ENCODE assay signal across 25 cellular contexts in the genomic region with DNA sequence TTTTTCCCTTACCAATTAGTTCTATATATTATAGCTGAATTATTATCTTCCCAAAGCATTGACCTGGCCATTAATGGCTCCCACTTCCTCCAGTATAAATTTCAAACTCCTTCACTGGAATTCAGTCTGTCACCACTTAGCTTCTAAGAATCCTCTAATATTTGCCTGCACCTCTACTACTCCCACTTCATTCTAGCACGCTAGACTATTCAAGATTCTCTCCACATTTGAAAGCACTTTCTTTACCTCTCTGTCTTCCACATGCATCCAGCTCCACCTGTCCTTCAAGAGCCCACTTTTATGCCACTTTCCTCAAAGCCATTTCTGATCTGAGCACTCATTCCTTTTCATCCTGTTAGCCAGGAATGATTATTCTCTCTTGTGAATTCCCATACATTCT. TPM values are rescaled to one million over a fixed set of nuclear protein-coding genes. Genes with fewer than 3 reads are reported as not detected.
A peak's percentile ranks its signal among the peaks of the same experiment; 100 is the strongest.
DNase-seq lines count a peak whose midpoint lies in the region; ATAC-seq, FAIRE-seq and TF ChIP-seq lines count a peak whose summit lies in the region.
"Had no signal": no experiment of that assay in that cellular context is flagged by ENCODE, and none has a peak within 500 bp of the region (broad histone marks: within the 10 kb centered on the region; RNA-seq: fewer than 3 reads in every experiment).

No MANE protein-coding gene starts in this region.

- no peak overlapping the region for H3K23ac ChIP-seq in neuronal stem cell (ENCODE audit: low read depth, low read length, poor library complexity)

- H3K36me3 Mint-ChIP-seq in astrocyte (ENCODE audit: low read depth, unreplicated experiment): no peaks in the 10 kb centered on the region
- H3K36me3 Mint-ChIP-seq: CD14-positive monocyte; CD8-positive, alpha-beta memory T cell had no signal

- no peak overlapping the region for H3K27ac Mint-ChIP-seq in astrocyte (ENCODE audit: unreplicated experiment)
- H3K27ac Mint-ChIP-seq: CD14-positive monocyte; CD4-positive, alpha-beta T cell; CD8-positive, alpha-beta memory T cell; GM23338; H9; HFFc6 had no signal

- H4K20me1 ChIP-seq in astrocyte (ENCODE audit: insufficient read depth, low read length) (no peaks in the 10 kb centered on the region), osteoblast (ENCODE audit: insufficient read depth, low read length) (no peaks in the 10 kb centered on the region)
- H4K20me1 ChIP-seq: BLaER1 treated with 17β-estradiol and CSF1 and Interleukin-3, amounts not matched to agents 10 nM and 100 nM had no signal

- ATAC-seq in A549 (no peak), HG03520 (IDR thresholded peaks at IDR 0.05; ENCODE audit: unreplicated experiment) (no peak), GM18909 (IDR thresholded peaks at IDR 0.05; ENCODE audit: poor library complexity, unreplicated experiment) (no peak)
- ATAC-seq: GM23338, HCT116 had no signal

- WGBS in A549 (ENCODE audit: missing lambda C conversion rate): 98% methylated on average over 1 of the region's 1 CpG
- WGBS in neuronal stem cell (ENCODE audit: extremely low coverage in 2 of 2, insufficient read length in 2 of 2, insufficient replicate concordance in 1 of 2), 2 donors: no CpG with 5 or more reads among the region's 1 CpG

- H3K4me3 ChIP-seq in A549 (no peak overlapping the region), HEK293 (ENCODE audit: low read depth, low read length) (no peak overlapping the region), astrocyte (ENCODE audit: insufficient read depth, low read depth, low read length) (no peak overlapping the region), osteoblast (ENCODE audit: insufficient read depth, low read length) (no peak overlapping the region), neuronal stem cell (ENCODE audit: low read length in 2 of 2) (no peak overlapping the region)
- H3K4me3 ChIP-seq: BLaER1 treated with 17β-estradiol and CSF1 and Interleukin-3, amounts not matched to agents 10 nM and 100 nM; GM23338 had no signal

- H2BK12ac ChIP-seq in neuronal stem cell (ENCODE audit: low read length): no peak overlapping the region

- H3K27ac ChIP-seq in A549 (no peak overlapping the region), HEK293 (ENCODE audit: extremely low read depth, low read depth, low read length) (no peak overlapping the region), astrocyte (ENCODE audit: low read depth, low read length) (no peak overlapping the region), osteoblast (ENCODE audit: low read depth, low read length) (no peak overlapping the region), neuronal stem cell (replicated peaks; ENCODE audit: low read length) (no peak overlapping the region)
- H3K27ac ChIP-seq: BLaER1 treated with 17β-estradiol and CSF1 and Interleukin-3, amounts not matched to agents 10 nM and 100 nM had no signal

- TF ChIP-seq POLR2A in A549 (IDR thresholded peaks at IDR 0.05; ENCODE audit: low read length): no peak

- H3K4me2 ChIP-seq in A549 (no peak overlapping the region), astrocyte (ENCODE audit: low read length) (no peak overlapping the region), osteoblast (ENCODE audit: insufficient read depth, low read length) (no peak overlapping the region), neuronal stem cell (ENCODE audit: insufficient read depth, low read length, poor library complexity, severe bottlenecking) (no peak overlapping the region)
- H3K4me2 ChIP-seq: BLaER1 treated with 17β-estradiol and CSF1 and Interleukin-3, amounts not matched to agents 10 nM and 100 nM; GM23338 had no signal

- POLR2A ChIA-PET in A549 (lab: Yijun Ruan, JAX) (no interaction called here), HEK293 (lab: Yijun Ruan, JAX) (no interaction called here)

- no peak for TF ChIP-seq RAD21 in A549 (conservative IDR thresholded peaks at IDR 0.05 in 1 of 2, IDR thresholded peaks at IDR 0.05 in 1 of 2)

- no peak overlapping the region for H2BK5ac ChIP-seq in neuronal stem cell (ENCODE audit: low read length)

- H3K4ac ChIP-seq in neuronal stem cell (ENCODE audit: low read length): no peak overlapping the region

- DNase-seq in A549 (ENCODE audit: low read depth in 1 of 2, low spot score in 1 of 2): no peak
- no peak for DNase-seq in astrocyte (ENCODE audit: low read depth)
- peak; percentile 4 for DNase-seq in osteoblast (ENCODE audit: insufficient read length, low spot score, missing footprints)
- DNase-seq in RPMI8226: no peak
- DNase-seq in neuronal stem cell (ENCODE audit: low spot score): no peak
- DNase-seq: ACHN; AML-193; BE2C; CD4-positive, alpha-beta T cell; CD8-positive, alpha-beta memory T cell; DMS 273 treated with DMSO at 0.1 percent for 48 hours; DND-41; H9; HFFc6 had no signal

- no peak overlapping the region for H3K18ac ChIP-seq in neuronal stem cell (ENCODE audit: low read length)

- H4K91ac ChIP-seq in neuronal stem cell (ENCODE audit: low read depth, low read length, poor library complexity): no peak overlapping the region

- no peaks in the 10 kb centered on the region for H3K27me3 ChIP-seq in astrocyte (ENCODE audit: insufficient read depth, low read length)
- no peaks in the 10 kb centered on the region for H3K27me3 ChIP-seq in osteoblast (ENCODE audit: insufficient read depth, low read length)
- H3K27me3 ChIP-seq in neuronal stem cell (ENCODE audit: control insufficient read depth in 3 of 3, insufficient read depth in 3 of 3, low read depth in 1 of 3, low read length in 3 of 3): no peaks in the 10 kb centered on the region
- H3K27me3 ChIP-seq: BE2C; BLaER1 treated with 17β-estradiol and CSF1 and Interleukin-3, amounts not matched to agents 10 nM and 100 nM had no signal

- H3K4me1 ChIP-seq in A549 (peaks cover 25% of the 10 kb centered on the region; the same call in 2 of the 3 replicates), HEK293 (ENCODE audit: control insufficient read depth, insufficient read depth, low read length) (peaks cover 32% of the 10 kb centered on the region), astrocyte (ENCODE audit: insufficient read depth, low read length) (no peaks in the 10 kb centered on the region), osteoblast (ENCODE audit: insufficient read depth, low read length) (no peaks in the 10 kb centered on the region), neuronal stem cell (ENCODE audit: control insufficient read depth in 2 of 2, insufficient read depth in 1 of 2, low read depth in 1 of 2, low read length in 2 of 2) (no peaks in the 10 kb centered on the region)
- H3K4me1 ChIP-seq: BLaER1 treated with 17β-estradiol and CSF1 and Interleukin-3, amounts not matched to agents 10 nM and 100 nM had no signal

- no peak overlapping the region for H4K8ac ChIP-seq in neuronal stem cell (ENCODE audit: low read depth, low read length)

- H2AK5ac ChIP-seq in neuronal stem cell (ENCODE audit: low read depth, low read length): no peak overlapping the region

- no peak overlapping the region for H3K14ac ChIP-seq in neuronal stem cell (ENCODE audit: low read length)

- H3K79me2 ChIP-seq in astrocyte (ENCODE audit: insufficient read depth, low read length) (no peaks in the 10 kb centered on the region), osteoblast (ENCODE audit: insufficient read depth, low read length) (no peaks in the 10 kb centered on the region)

- no peak overlapping the region for H2BK120ac ChIP-seq in neuronal stem cell (ENCODE audit: low read depth, low read length)

- CTCF ChIA-PET in A549 (lab: Yijun Ruan, JAX): interaction anchor here (1.3 to 2.9 kb wide), 3 partner anchors 17 to 23 kb away, joined by 4 to 19 read pairs (median 6); no protein-coding TSS in a partner anchor
- CTCF ChIA-PET in HEK293 (lab: Yijun Ruan, JAX): interaction anchor here (0.6 to 1.5 kb wide), 3 partner anchors 20 to 154 kb away, joined by 3 to 4 read pairs (median 3); no protein-coding TSS in a partner anchor

- H3K9ac ChIP-seq in astrocyte (ENCODE audit: low read length) (no peak overlapping the region), neuronal stem cell (ENCODE audit: low read depth, low read length, poor library complexity) (no peak overlapping the region)
- H3K9ac ChIP-seq: BLaER1 treated with 17β-estradiol and CSF1 and Interleukin-3, amounts not matched to agents 10 nM and 100 nM had no signal

- no peak overlapping the region for H2BK15ac ChIP-seq in neuronal stem cell (ENCODE audit: low read length)

- no peaks in the 10 kb centered on the region for H3K4me1 Mint-ChIP-seq in astrocyte (ENCODE audit: low read depth, unreplicated experiment)
- H3K4me1 Mint-ChIP-seq: CD14-positive monocyte; CD8-positive, alpha-beta memory T cell; GM23338; H9 had no signal

- no peaks in the 10 kb centered on the region for H3K9me3 ChIP-seq in A549
- no peaks in the 10 kb centered on the region for H3K9me3 ChIP-seq in HEK293 (ENCODE audit: control insufficient read depth, insufficient read depth, low read depth, low read length)
- no peaks in the 10 kb centered on the region for H3K9me3 ChIP-seq in astrocyte (ENCODE audit: insufficient read depth, low read depth, low read length)
- no peaks in the 10 kb centered on the region for H3K9me3 ChIP-seq in osteoblast (ENCODE audit: low read depth, low read length)
- no peaks in the 10 kb centered on the region for H3K9me3 ChIP-seq in neuronal stem cell (replicated peaks in 1 of 2; ENCODE audit: control insufficient read depth in 2 of 2, insufficient read depth in 1 of 2, low read depth in 1 of 2, low read length in 2 of 2)
- H3K9me3 ChIP-seq: BE2C; BLaER1 treated with 17β-estradiol and CSF1 and Interleukin-3, amounts not matched to agents 10 nM and 100 nM had no signal

- no peaks in the 10 kb centered on the region for H3K27me3 Mint-ChIP-seq in astrocyte (ENCODE audit: low read depth, unreplicated experiment)
- H3K27me3 Mint-ChIP-seq: CD4-positive, alpha-beta T cell; CD8-positive, alpha-beta memory T cell had no signal

- TF ChIP-seq CTCF in A549 (IDR thresholded peaks at IDR 0.05) (no peak), HEK293 (tag by site-specific recombination; IDR thresholded peaks at IDR 0.05) (no peak), astrocyte (IDR thresholded peaks at IDR 0.05; ENCODE audit: insufficient read depth, low read depth, low read length) (no peak), osteoblast (IDR thresholded peaks at IDR 0.05; ENCODE audit: extremely low read depth, low read depth, low read length) (no peak)

- H2AFZ ChIP-seq in astrocyte (ENCODE audit: low read depth, low read length): no peak overlapping the region
- no peak overlapping the region for H2AFZ ChIP-seq in osteoblast (ENCODE audit: low read length)
- no peak overlapping the region for H2AFZ ChIP-seq in neuronal stem cell (ENCODE audit: low read length)
- H2AFZ ChIP-seq: GM23338 had no signal

- H3K9me3 Mint-ChIP-seq in astrocyte (ENCODE audit: unreplicated experiment): no peaks in the 10 kb centered on the region
- H3K9me3 Mint-ChIP-seq: CD14-positive monocyte; CD4-positive, alpha-beta T cell; CD8-positive, alpha-beta memory T cell; GM23338; H9; HFFc6 had no signal

- FAIRE-seq in A549 (lab: Jason Lieb, UNC) (peak; percentile 18), astrocyte (lab: Jason Lieb, UNC) (peak; percentile 9)
- FAIRE-seq: A204.1, D721Med, G401.6, GM19239 had no signal

- TF ChIP-seq EP300 in A549 (IDR thresholded peaks at IDR 0.05): no peak

- H3K36me3 ChIP-seq in HEK293 (ENCODE audit: control insufficient read depth in 2 of 2, insufficient read depth in 1 of 2, low read length in 2 of 2) (no peaks in the 10 kb centered on the region), astrocyte (ENCODE audit: insufficient read depth, low read length) (no peaks in the 10 kb centered on the region), osteoblast (ENCODE audit: insufficient read depth, low read length) (no peaks in the 10 kb centered on the region), neuronal stem cell (replicated peaks in 1 of 2; ENCODE audit: control insufficient read depth in 2 of 2, insufficient read depth in 2 of 2, low read length in 2 of 2) (no peaks in the 10 kb centered on the region)
- H3K36me3 ChIP-seq: BE2C; BLaER1 treated with 17β-estradiol and CSF1 and Interleukin-3, amounts not matched to agents 10 nM and 100 nM had no signal

- H3K4me3 Mint-ChIP-seq in astrocyte (ENCODE audit: unreplicated experiment): no peak overlapping the region
- H3K4me3 Mint-ChIP-seq: CD14-positive monocyte; CD4-positive, alpha-beta T cell; CD8-positive, alpha-beta memory T cell; GM23338; H9; HFFc6 had no signal

- no peaks in the 10 kb centered on the region for H3K79me1 ChIP-seq in neuronal stem cell (ENCODE audit: low read depth, low read length)

RNA-seq across cellular contexts. Expression of gene SENP8, which starts 15.0 kb away (rescaled TPM):
- polyA plus RNA-seq in A549 (2011; rRNA removed) (3.7 and 6.1 TPM in 2 replicates), A549 (2017; fragmentation: RNase III; extraction: RNeasy Plus Mini Kit Qiagen cat#74134 plus additional on column Dnase treatment) (0.98 to 1.3 TPM (median 1.2 TPM) in 3 replicates)
- 0.59 and 1.0 TPM in 2 replicates for polyA plus RNA-seq in A549 (2012; cell fraction: cytosol; rRNA removed)
- 0.40 and 0.59 TPM in 2 replicates for polyA plus RNA-seq in A549 (2012; cell fraction: nucleus; rRNA removed)
- 9.0 and 9.7 TPM in 2 replicates for polyA minus RNA-seq in A549 (2011; rRNA and poly(A)+ RNA removed)
- total RNA-seq in astrocyte (2.6 and 2.9 TPM in 2 replicates), osteoblast (2.4 and 2.5 TPM in 2 replicates)
- 5.2 TPM for polyA plus RNA-seq in neuronal stem cell (2013, experiment 1 of 2)
- 5.2 TPM for polyA plus RNA-seq in neuronal stem cell (2013, experiment 2 of 2)

RNA-seq across cellular contexts. Expression of gene MYO9A, which starts 15.3 kb away (rescaled TPM):
- polyA plus RNA-seq in A549 (2011; rRNA removed) (21.9 and 26.7 TPM in 2 replicates), A549 (2017; fragmentation: RNase III; extraction: RNeasy Plus Mini Kit Qiagen cat#74134 plus additional on column Dnase treatment) (5.6 to 7.6 TPM (median 5.9 TPM) in 3 replicates)
- polyA plus RNA-seq in A549 (2012; cell fraction: cytosol; rRNA removed): 4.1 and 5.0 TPM in 2 replicates
- 3.9 and 6.9 TPM in 2 replicates for polyA plus RNA-seq in A549 (2012; cell fraction: nucleus; rRNA removed)
- 71.5 and 84.4 TPM in 2 replicates for polyA minus RNA-seq in A549 (2011; rRNA and poly(A)+ RNA removed)
- total RNA-seq in astrocyte (25.1 and 26.4 TPM in 2 replicates), osteoblast (59.0 and 60.1 TPM in 2 replicates)
- polyA plus RNA-seq in neuronal stem cell (2013, experiment 1 of 2): 6.2 TPM
- polyA plus RNA-seq in neuronal stem cell (2013, experiment 2 of 2): 6.3 TPM
